13 cellular contexts compared by ENCODE assay signal in genomic region chrX:24448762-24449161, GRCh38. TPM values are rescaled to one million over a fixed set of nuclear protein-coding genes. Genes with fewer than 3 reads are reported as not detected.
DNase-seq lines count a peak whose midpoint lies in the region; ATAC-seq and TF ChIP-seq lines count a peak whose summit lies in the region.
"Had no signal": no experiment of that assay in that cellular context is flagged by ENCODE, and none has a peak within 500 bp of the region (broad histone marks: within the 10 kb centered on the region; RNA-seq: fewer than 3 reads in every experiment).

No MANE protein-coding gene starts in this region.

- H3K4me1 Mint-ChIP-seq in brain = no peaks in the 10 kb centered on the region
- H3K4me1 Mint-ChIP-seq: CD4-positive, CD25-positive, alpha-beta regulatory T cell had no signal

- H3K9me3 Mint-ChIP-seq in brain = peaks cover 0 to 3% (median 0%) of the 10 kb centered on the region in 5 experiments

- TF ChIP-seq CTCF in ascending aorta (IDR thresholded peaks at IDR 0.05) = no peak
- no peak for TF ChIP-seq CTCF in brain (conservative IDR thresholded peaks at IDR 0.05)
- TF ChIP-seq CTCF in retinal pigment epithelial cell (conservative IDR thresholded peaks at IDR 0.05; ENCODE audit: low read depth, low read length) = no peak

- no peaks in the 10 kb centered on the region for H3K36me3 ChIP-seq in ascending aorta
- no peaks in the 10 kb centered on the region for H3K36me3 ChIP-seq in aorta (ENCODE audit: control insufficient read depth in 1 of 2, insufficient read depth in 2 of 2, low read length in 1 of 2)
- H3K36me3 ChIP-seq: BE2C had no signal

- H3K27me3 Mint-ChIP-seq in brain = no peaks in the 10 kb centered on the region
- H3K27me3 Mint-ChIP-seq: CD4-positive, CD25-positive, alpha-beta regulatory T cell had no signal

- intact Hi-C loops in ascending aorta (cut with DNase I) = loop anchor here (5.0 kb wide), 1 partner anchor 51 kb away; no protein-coding TSS in a partner anchor
- intact Hi-C loops in aorta (cut with DNase I) = no loop called here

- H3K4me3 Mint-ChIP-seq in brain = no peak overlapping the region
- H3K4me3 Mint-ChIP-seq: CD4-positive, CD25-positive, alpha-beta regulatory T cell; H9 had no signal

- DNase-seq in ascending aorta (ENCODE audit: low spot score in 2 of 2) = no peak
- DNase-seq in retinal pigment epithelial cell (ENCODE audit: low read depth) = peak; percentile 13
- no peak for DNase-seq in aorta
- DNase-seq in activated CD4-positive, alpha-beta T cell treated with anti-CD3 and anti-CD28 coated beads for 48 hours = no peak
- DNase-seq: ACHN; BE2C; C1 segment of cervical spinal cord; Caco-2; CD4-positive, CD25-positive, alpha-beta regulatory T cell; H9 had no signal

- no peaks in the 10 kb centered on the region for H3K36me3 Mint-ChIP-seq in brain
- H3K36me3 Mint-ChIP-seq: CD4-positive, CD25-positive, alpha-beta regulatory T cell had no signal

- H3K27ac ChIP-seq in ascending aorta (peak overlapping the region; percentile 76), aorta (ENCODE audit: low read depth in 1 of 2, low read length in 2 of 2) (peak overlapping the region in 1 of 2 donors; percentile 94)

- H3K4me3 ChIP-seq in ascending aorta (no peak overlapping the region), retinal pigment epithelial cell (ENCODE audit: low read length) (no peak overlapping the region), aorta (ENCODE audit: low read length in 2 of 2) (no peak overlapping the region)

- no peaks in the 10 kb centered on the region for H3K27me3 ChIP-seq in ascending aorta
- no peaks in the 10 kb centered on the region for H3K27me3 ChIP-seq in aorta (ENCODE audit: control insufficient read depth in 1 of 2, insufficient read depth in 2 of 2, low read length in 1 of 2)
- H3K27me3 ChIP-seq: BE2C had no signal

- WGBS in aorta, 2 donors = 10 to 16% methylated on average over 3 of the region's 3 CpGs

- ATAC-seq in aorta (ENCODE audit: low FRiP score) (peak; percentile 70), GM21390 (IDR thresholded peaks at IDR 0.05; ENCODE audit: unreplicated experiment) (no peak), GM18520 (IDR thresholded peaks at IDR 0.05; ENCODE audit: unreplicated experiment) (no peak)

- H3K9me3 ChIP-seq in ascending aorta (no peaks in the 10 kb centered on the region), aorta (ENCODE audit: control insufficient read depth, low read length) (no peaks in the 10 kb centered on the region)
- H3K9me3 ChIP-seq: BE2C, Caco-2 had no signal

- H3K4me1 ChIP-seq in ascending aorta = peaks cover 0 to 15% of the 10 kb centered on the region in 2 donors
- H3K4me1 ChIP-seq in aorta (ENCODE audit: control insufficient read depth in 1 of 2, insufficient read depth in 2 of 2, low read length in 2 of 2) = peaks cover 3 to 10% of the 10 kb centered on the region in 2 donors
- H3K4me1 ChIP-seq: BE2C, Caco-2 had no signal

- peak overlapping the region in 3 of 5 experiments; percentile 18 to 70 (median 19) for H3K27ac Mint-ChIP-seq in brain
- H3K27ac Mint-ChIP-seq: CD4-positive, CD25-positive, alpha-beta regulatory T cell; H9 had no signal

RNA-seq across cellular contexts. Expression of gene PDK3, which starts 16.3 kb away (rescaled TPM):
- total RNA-seq in ascending aorta (31.1 TPM), aorta (100 to 1,000 TPM in 1 of 2 donors, 10 to 100 TPM in 1; 62.1 to 119 TPM)
- polyA plus RNA-seq in brain (ENCODE audit: insufficient read depth, low read depth, low replicate concordance) (5.9 TPM), aorta (10 to 100 TPM; 15.4 to 29.9 TPM)
